ENCODE assay signal across 19 cellular contexts in genomic region chr12:124418156-124418555, GRCh38.
"Had no signal": no experiment of that assay in that cellular context is flagged by ENCODE, and none has a peak within 500 bp of the region (broad histone marks: within the 10 kb centered on the region; RNA-seq: fewer than 3 reads in every experiment).

No MANE protein-coding gene starts in this region.

- H3K4me3 ChIP-seq: Peyer's patch had no signal

- H3K9me3 ChIP-seq: Peyer's patch had no signal

- DNase-seq: activated CD4-positive, alpha-beta memory T cell treated with anti-CD3 and anti-CD28 coated beads for 36 hours; activated CD4-positive, alpha-beta T cell treated with anti-CD3 and anti-CD28 coated beads for 48 hours; activated CD4-positive, CD25-positive, alpha-beta regulatory T cell treated with anti-CD3 and anti-CD28 coated beads, Interleukin-2, amount 50 U/mL, for 72 hours; activated gamma-delta T cell; activated naive CD4-positive, alpha-beta T cell treated with anti-CD3 and anti-CD28 coated beads for 36 hours; activated T-cell treated with anti-CD3 and anti-CD28 coated beads for 4 hours; activated T-cell treated with anti-CD3 and anti-CD28 coated beads, Interleukin-2, amount 50 U/mL, for 48 hours; KG1; MV-4-11; NCI-H1092 treated with DMSO at 0.1 percent for 48 hours; NCI-H1417 treated with DMSO at 0.1 percent for 48 hours; NCI-H1694; NCI-H2029; NCI-H2107; NCI-H2171 treated with DMSO at 0.1 percent for 48 hours; NCI-H345; NCI-H510A; Peyer's patch; SHP77 treated with DMSO at 0.1 percent for 48 hours had no signal

- H3K27me3 ChIP-seq: Peyer's patch had no signal
